Comparison of ENCODE assay signal across 8 cellular contexts in the genomic region with DNA sequence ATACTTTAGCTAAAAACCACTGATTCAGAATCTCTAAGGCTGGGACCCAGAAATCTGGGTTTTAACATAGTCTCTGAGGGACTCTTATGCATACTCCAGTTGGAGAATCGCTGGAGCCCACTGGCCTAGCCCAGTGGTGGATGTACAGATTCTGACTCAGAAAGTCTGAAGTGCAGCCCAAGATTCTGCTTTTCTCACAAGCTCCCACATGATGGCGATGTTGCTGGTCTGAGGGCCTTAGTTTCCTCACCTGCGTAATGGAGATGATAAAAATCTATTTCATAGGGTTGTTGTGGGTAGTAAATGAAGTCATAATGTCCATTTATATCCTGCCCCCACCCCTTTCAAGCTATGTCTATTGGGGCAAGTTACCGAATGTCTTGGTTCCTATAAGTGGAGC. TPM values are rescaled to one million over a fixed set of nuclear protein-coding genes. Genes with fewer than 3 reads are reported as not detected.
DNase-seq lines count a peak whose midpoint lies in the region; ATAC-seq and TF ChIP-seq lines count a peak whose summit lies in the region.

No MANE protein-coding gene starts in this region.

- H3K4me1 ChIP-seq in cardiac muscle cell (ENCODE audit: low read depth) = no peaks in the 10 kb centered on the region

- no peaks in the 10 kb centered on the region for H3K36me3 Mint-ChIP-seq in activated T-cell treated with anti-CD3 and anti-CD28 coated beads, Interleukin-2, amount 50 U/mL, for 4 hours (ENCODE audit: insufficient read depth)

- H3K9me3 Mint-ChIP-seq in activated T-cell treated with anti-CD3 and anti-CD28 coated beads, Interleukin-2, amount 50 U/mL, for 4 hours = no peaks in the 10 kb centered on the region

- no peak overlapping the region for H3K4me3 Mint-ChIP-seq in activated T-cell treated with anti-CD3 and anti-CD28 coated beads, Interleukin-2, amount 50 U/mL, for 4 hours

- no peaks in the 10 kb centered on the region for H3K9me3 ChIP-seq in cardiac muscle cell (ENCODE audit: low read depth)

- H3K4me3 ChIP-seq in cardiac muscle cell = no peak overlapping the region

- peaks cover 3% of the 10 kb centered on the region for H3K27me3 Mint-ChIP-seq in activated T-cell treated with anti-CD3 and anti-CD28 coated beads, Interleukin-2, amount 50 U/mL, for 4 hours (ENCODE audit: low read depth)

- intact Hi-C loops in cardiac septum (cut with DNase I) = loop anchor here (10.0 kb wide), 2 partner anchors 145 to 265 kb away; a partner anchor contains a TSS
- intact Hi-C loops in left colon (cut with DNase I, micrococcal nuclease) = no loop called here

- H3K27ac ChIP-seq in cardiac muscle cell = no peak overlapping the region

- TF ChIP-seq CTCF in cardiac muscle cell (IDR thresholded peaks at IDR 0.05; ENCODE audit: low read depth, low read length) = peak; percentile 62

- H3K27me3 ChIP-seq in cardiac muscle cell = peaks cover 14% of the 10 kb centered on the region

- ATAC-seq in activated T-cell treated with anti-CD3 and anti-CD28 coated beads, Interleukin-2, amount 50 U/mL, for 4 hours = peak; percentile 67 to 78
- ATAC-seq in left colon (peak; percentile 83), GM21717 (IDR thresholded peaks at IDR 0.05; ENCODE audit: unreplicated experiment) (no peak), HG02571 (IDR thresholded peaks at IDR 0.05; ENCODE audit: unreplicated experiment) (no peak)

- peak; percentile 2 to 45 for DNase-seq in cardiac muscle cell (ENCODE audit: low read depth in 1 of 2, low spot score in 1 of 2)
- no peak for DNase-seq in cardiac septum (ENCODE audit: low spot score)
- peak; percentile 8 for DNase-seq in LoVo (ENCODE audit: low spot score)
- DNase-seq in activated T-cell treated with anti-CD3 and anti-CD28 coated beads, Interleukin-2, amount 50 U/mL, for 4 hours = no peak
- no peak for DNase-seq in left colon
- DNase-seq in foreskin melanocyte = no peak

- no peaks in the 10 kb centered on the region for H3K36me3 ChIP-seq in cardiac muscle cell

- no peaks in the 10 kb centered on the region for H3K4me1 Mint-ChIP-seq in activated T-cell treated with anti-CD3 and anti-CD28 coated beads, Interleukin-2, amount 50 U/mL, for 4 hours (ENCODE audit: low read depth)

RNA-seq across cellular contexts. Expression of a gene that starts 7.7 kb away (rescaled TPM):
- total RNA-seq in cardiac muscle cell (4.0 and 9.1 TPM in 2 replicates), cardiac septum (7.1 TPM), left colon (1 to 10 TPM; 6.5 to 7.1 TPM)
- polyA plus RNA-seq in cardiac muscle cell = 12.7 and 14.0 TPM in 2 replicates
- 10 to 100 TPM in 1 of 3 donors, 1 to 10 TPM in 2; 7.0 to 10.7 (median 7.9) TPM for total RNA-seq in activated T-cell treated with anti-CD3 and anti-CD28 coated beads, Interleukin-2, amount 50 U/mL, for 4 hours

RNA-seq across cellular contexts. Expression of a gene that starts 19.9 kb away (rescaled TPM):
- total RNA-seq in cardiac muscle cell (not detected in 2 replicates), cardiac septum (not detected), left colon (not detected)
- polyA plus RNA-seq in cardiac muscle cell = 0.14 TPM in 1 of 2 replicates, not detected in the other
- not detected for total RNA-seq in activated T-cell treated with anti-CD3 and anti-CD28 coated beads, Interleukin-2, amount 50 U/mL, for 4 hours

Comparison
In these comparisons a context has a peak if more than half of its experiments do, and no peak if none do; other contexts are left out.
1. DNase-seq: peak in cardiac muscle cell (2 of 2) and LoVo (single experiment); none in cardiac septum (single experiment), activated T-cell treated with anti-CD3 and anti-CD28 coated beads, Interleukin-2, amount 50 U/mL, for 4 hours (single experiment), left colon (0 of 2) and foreskin melanocyte (single experiment).
2. ATAC-seq: peak in activated T-cell treated with anti-CD3 and anti-CD28 coated beads, Interleukin-2, amount 50 U/mL, for 4 hours (2 of 2) and left colon (single experiment); none in GM21717 (single experiment) and HG02571 (single experiment).